ENCODE assay signal across 8 cellular contexts in the genomic region with DNA sequence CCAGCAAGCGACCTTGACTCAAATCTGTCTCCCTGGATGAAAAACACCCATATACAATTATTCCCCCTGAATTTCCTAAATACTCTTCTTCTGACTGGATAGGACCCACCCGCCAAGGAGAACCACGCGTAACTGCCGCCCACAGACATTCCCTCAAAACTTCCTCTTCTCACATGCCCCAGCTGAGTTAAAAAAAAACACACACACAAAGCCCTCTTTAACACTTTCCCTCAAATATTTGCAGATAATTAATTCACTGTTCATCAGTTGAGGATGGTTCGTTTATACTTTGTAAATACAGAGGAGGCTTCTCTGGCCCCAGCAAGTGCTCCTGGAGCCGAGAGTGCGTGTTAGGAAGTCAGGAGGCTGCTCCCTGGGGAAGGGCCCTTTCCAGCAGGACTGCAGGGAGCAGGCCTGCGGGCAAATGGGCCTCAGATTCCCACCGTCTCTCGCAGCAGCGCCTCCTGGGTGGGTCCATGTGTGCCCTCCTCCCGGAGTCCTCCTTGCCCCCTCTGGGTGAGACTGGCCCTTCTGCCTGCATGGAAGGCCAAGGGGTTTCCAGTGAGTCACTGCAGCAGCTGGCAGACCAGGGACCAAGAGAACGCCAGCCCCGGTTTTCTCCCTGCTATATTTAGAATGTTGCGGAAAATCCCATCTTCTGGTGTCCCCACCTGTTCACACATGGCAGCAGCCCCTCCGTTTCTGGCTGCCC. TPM values are rescaled to one million over a fixed set of nuclear protein-coding genes. Genes with fewer than 3 reads are reported as not detected.
DNase-seq lines count a peak whose midpoint lies in the region; ATAC-seq and TF ChIP-seq lines count a peak whose summit lies in the region.

No MANE protein-coding gene starts in this region.

- ATAC-seq in GM21717 (IDR thresholded peaks at IDR 0.05; ENCODE audit: unreplicated experiment) (peak; percentile 29), psoas muscle (peak; percentile 78 to 89 (median 84)), GM18870 (IDR thresholded peaks at IDR 0.05; ENCODE audit: unreplicated experiment) (no peak), foreskin keratinocyte (no peak), GM21786 (IDR thresholded peaks at IDR 0.05; ENCODE audit: unreplicated experiment) (no peak)

- peak overlapping the region in 1 of 4 donors; percentile 11 for H3K4me3 ChIP-seq in esophagus muscularis mucosa
- peak overlapping the region; percentile 17 for H3K4me3 ChIP-seq in psoas muscle

- H3K27me3 ChIP-seq in esophagus muscularis mucosa (no peaks in the 10 kb centered on the region), psoas muscle (ENCODE audit: insufficient read depth in 3 of 3, low read length in 2 of 3) (no peaks in the 10 kb centered on the region), foreskin keratinocyte (no peaks in the 10 kb centered on the region)

- 12% methylated on average over 11 of the region's 17 CpGs for WGBS in esophagus muscularis mucosa
- 11 to 16% (median 15%) methylated on average over 17 of the region's 17 CpGs for WGBS in psoas muscle, 3 donors

- peaks cover 0 to 5% (median 2%) of the 10 kb centered on the region in 4 donors for H3K36me3 ChIP-seq in esophagus muscularis mucosa
- H3K36me3 ChIP-seq in psoas muscle (ENCODE audit: insufficient read depth in 1 of 2, low read depth in 1 of 2), result peaks cover 0 to 2% of the 10 kb centered on the region in 2 donors

- H3K4me1 ChIP-seq in esophagus muscularis mucosa (peaks cover 47 to 78% (median 64%) of the 10 kb centered on the region in 4 donors), psoas muscle (peaks cover 76% of the 10 kb centered on the region), foreskin keratinocyte (peaks cover 9% of the 10 kb centered on the region)

- intact Hi-C loops in esophagus muscularis mucosa (cut with DNase I), result no loop called here
- intact Hi-C loops in psoas muscle (cut with DNase I), result no loop called here

- peak overlapping the region; percentile 77 to 87 (median 82) for H3K27ac ChIP-seq in esophagus muscularis mucosa (replicated peaks in 1 of 4)
- H3K27ac ChIP-seq in psoas muscle, result peak overlapping the region; percentile 84
- H3K27ac ChIP-seq in foreskin keratinocyte, result no peak overlapping the region

- no peak for TF ChIP-seq EP300 in esophagus muscularis mucosa (IDR thresholded peaks at IDR 0.05)

- H3K9me3 ChIP-seq in esophagus muscularis mucosa (peaks cover 0 to 4% (median 0%) of the 10 kb centered on the region in 4 donors), psoas muscle (no peaks in the 10 kb centered on the region)

- no peak for TF ChIP-seq POLR2A in esophagus muscularis mucosa (IDR thresholded peaks at IDR 0.05; ENCODE audit: low read depth)

- DNase-seq in NCI-H774 (lab: John Stamatoyannopoulos, UW), result peak; percentile 37
- no peak for DNase-seq in esophagus muscularis mucosa (ENCODE audit: extremely low spot score)
- peak; percentile 57 to 77 for DNase-seq in psoas muscle
- no peak for DNase-seq in GOT3 (lab: John Stamatoyannopoulos, UW)
- no peak for DNase-seq in foreskin keratinocyte

- no peak for TF ChIP-seq CTCF in esophagus muscularis mucosa (IDR thresholded peaks at IDR 0.05)
- no peak for TF ChIP-seq CTCF in psoas muscle (IDR thresholded peaks at IDR 0.05)
- no peak for TF ChIP-seq CTCF in foreskin keratinocyte (conservative IDR thresholded peaks at IDR 0.05)

RNA-seq across cellular contexts. Expression of a gene that starts 46.8 kb away (rescaled TPM):
- total RNA-seq in esophagus muscularis mucosa (100 to 1,000 TPM in 1 of 4 donors, 10 to 100 TPM in 3; 56.5 to 155 (median 80.7) TPM), psoas muscle (10 to 100 TPM; 53.7 to 85.6 (median 63.2) TPM), foreskin keratinocyte (48.7 and 54.9 TPM in 2 replicates)
- polyA plus RNA-seq in psoas muscle (10 to 100 TPM; 32.8 to 64.9 (median 47.5) TPM), foreskin keratinocyte (37.9 and 39.9 TPM in 2 replicates)

Comparison
In these comparisons a context has a peak if more than half of its experiments do, and no peak if none do; other contexts are left out.
1. ATAC-seq: peak in GM21717 (single experiment) and psoas muscle (4 of 4); none in GM18870 (single experiment), foreskin keratinocyte (single experiment) and GM21786 (single experiment).
2. DNase-seq: peak in NCI-H774 (single experiment) and psoas muscle (2 of 2); none in esophagus muscularis mucosa (single experiment), GOT3 (single experiment) and foreskin keratinocyte (0 of 2).